In genomic region chr12:74985293-74985985, GRCh38 we compare ENCODE assay signal across 16 cellular contexts.
DNase-seq lines count a peak whose midpoint lies in the region; ATAC-seq and TF ChIP-seq lines count a peak whose summit lies in the region.
"Had no signal": no experiment of that assay in that cellular context is flagged by ENCODE, and none has a peak within 500 bp of the region (broad histone marks: within the 10 kb centered on the region; RNA-seq: fewer than 3 reads in every experiment).

No MANE protein-coding gene starts in this region.

- H3K27me3 ChIP-seq in naive thymus-derived CD4-positive, alpha-beta T cell (ENCODE audit: control insufficient read depth in 2 of 2, insufficient read depth in 2 of 2, low read length in 2 of 2): no peaks in the 10 kb centered on the region
- no peaks in the 10 kb centered on the region for H3K27me3 ChIP-seq in upper lobe of right lung
- H3K27me3 ChIP-seq in dorsolateral prefrontal cortex: no peaks in the 10 kb centered on the region
- H3K27me3 ChIP-seq: BLaER1 had no signal

- CTCF ChIA-PET in naive thymus-derived CD4-positive, alpha-beta T cell (lab: Charles Lee): no interaction called here

- no peaks in the 10 kb centered on the region for H3K36me3 ChIP-seq in naive thymus-derived CD4-positive, alpha-beta T cell (ENCODE audit: control insufficient read depth in 2 of 3, insufficient read depth in 3 of 3, low read length in 3 of 3)
- no peaks in the 10 kb centered on the region for H3K36me3 ChIP-seq in upper lobe of right lung
- H3K36me3 ChIP-seq: BLaER1 had no signal

- no peaks in the 10 kb centered on the region for H3K36me3 Mint-ChIP-seq in naive thymus-derived CD4-positive, alpha-beta T cell
- H3K36me3 Mint-ChIP-seq: IgD-negative memory B cell had no signal

- H3K27ac ChIP-seq in coronary artery (no peak overlapping the region), upper lobe of right lung (no peak overlapping the region), dorsolateral prefrontal cortex (peak overlapping the region in 2 of 59 donors; percentile 5 to 19)
- no peak overlapping the region for H3K27ac ChIP-seq in naive thymus-derived CD4-positive, alpha-beta T cell (ENCODE audit: low read depth, low read length)
- H3K27ac ChIP-seq: BLaER1 had no signal

- H3K27ac Mint-ChIP-seq in naive thymus-derived CD4-positive, alpha-beta T cell: no peak overlapping the region
- H3K27ac Mint-ChIP-seq: IgD-negative memory B cell had no signal

- POLR2A ChIA-PET in naive thymus-derived CD4-positive, alpha-beta T cell (lab: Charles Lee): interaction anchor here (0.5 kb wide), 1 partner anchor 13 kb away, joined by 3 read pairs; no protein-coding TSS in a partner anchor

- TF ChIP-seq CTCF in coronary artery (IDR thresholded peaks at IDR 0.05): no peak
- TF ChIP-seq CTCF in upper lobe of right lung (IDR thresholded peaks at IDR 0.05): no peak
- no peak for TF ChIP-seq CTCF in dorsolateral prefrontal cortex (IDR thresholded peaks at IDR 0.05 in 54 of 56, conservative IDR thresholded peaks at IDR 0.05 in 2 of 56; ENCODE audit: low read depth in 1 of 56, partially characterized antibody in 56 of 56)

- no peaks in the 10 kb centered on the region for H3K4me1 ChIP-seq in naive thymus-derived CD4-positive, alpha-beta T cell (ENCODE audit: control insufficient read depth in 2 of 2, insufficient read depth in 2 of 2, low read length in 2 of 2)
- no peaks in the 10 kb centered on the region for H3K4me1 ChIP-seq in upper lobe of right lung
- H3K4me1 ChIP-seq: BLaER1 had no signal

- peak; percentile 26 for DNase-seq in Right ventricle myocardium superior
- DNase-seq in Right ventricle myocardium inferior (ENCODE audit: missing footprints): no peak
- DNase-seq in coronary artery (ENCODE audit: low spot score): peak; percentile 69
- DNase-seq in naive thymus-derived CD4-positive, alpha-beta T cell: no peak
- peak; percentile 51 for DNase-seq in upper lobe of right lung
- DNase-seq in dorsolateral prefrontal cortex: no peak
- DNase-seq: DMS153, H7, MV-4-11, NCI-H1930, NCI-H82, PC-3 had no signal

- no peak for ATAC-seq in Right ventricle myocardium superior (ENCODE audit: poor library complexity)
- ATAC-seq in Right ventricle myocardium inferior: no peak
- peak; percentile 4 for ATAC-seq in naive thymus-derived CD4-positive, alpha-beta T cell
- peak; percentile 32 for ATAC-seq in upper lobe of right lung
- no peak for ATAC-seq in HG03045 (IDR thresholded peaks at IDR 0.05; ENCODE audit: unreplicated experiment)
- ATAC-seq in HG03378 (IDR thresholded peaks at IDR 0.05; ENCODE audit: unreplicated experiment): no peak
- ATAC-seq: PC-3 had no signal

- H3K9me3 ChIP-seq in naive thymus-derived CD4-positive, alpha-beta T cell (ENCODE audit: control insufficient read depth in 2 of 3, low read length in 3 of 3): no peaks in the 10 kb centered on the region
- H3K9me3 ChIP-seq in upper lobe of right lung: no peaks in the 10 kb centered on the region
- H3K9me3 ChIP-seq: BLaER1 had no signal

- no peaks in the 10 kb centered on the region for H3K4me1 Mint-ChIP-seq in naive thymus-derived CD4-positive, alpha-beta T cell
- H3K4me1 Mint-ChIP-seq: IgD-negative memory B cell had no signal

- H3K9me3 Mint-ChIP-seq in naive thymus-derived CD4-positive, alpha-beta T cell: peaks cover 0 to 2% (median 0%) of the 10 kb centered on the region in 11 donors
- H3K9me3 Mint-ChIP-seq: IgD-negative memory B cell had no signal

- intact Hi-C loops in Right ventricle myocardium superior (cut with DNase I) (no loop called here), Right ventricle myocardium inferior (cut with DNase I) (no loop called here), upper lobe of right lung (cut with DNase I) (no loop called here), dorsolateral prefrontal cortex (cut with DNase I) (no loop called here)
- intact Hi-C loops in naive thymus-derived CD4-positive, alpha-beta T cell (cut with micrococcal nuclease): no loop called here

- no peak overlapping the region for H3K4me3 Mint-ChIP-seq in naive thymus-derived CD4-positive, alpha-beta T cell
- H3K4me3 Mint-ChIP-seq: IgD-negative memory B cell had no signal

- H3K27me3 Mint-ChIP-seq in naive thymus-derived CD4-positive, alpha-beta T cell: no peaks in the 10 kb centered on the region
- H3K27me3 Mint-ChIP-seq: IgD-negative memory B cell had no signal

- no peak overlapping the region for H3K4me3 ChIP-seq in coronary artery
- H3K4me3 ChIP-seq in naive thymus-derived CD4-positive, alpha-beta T cell (ENCODE audit: low read length): no peak overlapping the region
- no peak overlapping the region for H3K4me3 ChIP-seq in upper lobe of right lung
- no peak overlapping the region for H3K4me3 ChIP-seq in dorsolateral prefrontal cortex
- H3K4me3 ChIP-seq: BLaER1 had no signal

Comparison
In these comparisons a context has a peak if more than half of its experiments do, and no peak if none do; other contexts are left out.
1. DNase-seq: peak in Right ventricle myocardium superior (single experiment), coronary artery (single experiment) and upper lobe of right lung (single experiment); none in Right ventricle myocardium inferior (single experiment), naive thymus-derived CD4-positive, alpha-beta T cell (0 of 9) and dorsolateral prefrontal cortex (0 of 10).
2. ATAC-seq: peak in naive thymus-derived CD4-positive, alpha-beta T cell (single experiment) and upper lobe of right lung (single experiment); none in Right ventricle myocardium superior (single experiment), Right ventricle myocardium inferior (single experiment), HG03045 (single experiment) and HG03378 (single experiment).